In the genomic region with DNA sequence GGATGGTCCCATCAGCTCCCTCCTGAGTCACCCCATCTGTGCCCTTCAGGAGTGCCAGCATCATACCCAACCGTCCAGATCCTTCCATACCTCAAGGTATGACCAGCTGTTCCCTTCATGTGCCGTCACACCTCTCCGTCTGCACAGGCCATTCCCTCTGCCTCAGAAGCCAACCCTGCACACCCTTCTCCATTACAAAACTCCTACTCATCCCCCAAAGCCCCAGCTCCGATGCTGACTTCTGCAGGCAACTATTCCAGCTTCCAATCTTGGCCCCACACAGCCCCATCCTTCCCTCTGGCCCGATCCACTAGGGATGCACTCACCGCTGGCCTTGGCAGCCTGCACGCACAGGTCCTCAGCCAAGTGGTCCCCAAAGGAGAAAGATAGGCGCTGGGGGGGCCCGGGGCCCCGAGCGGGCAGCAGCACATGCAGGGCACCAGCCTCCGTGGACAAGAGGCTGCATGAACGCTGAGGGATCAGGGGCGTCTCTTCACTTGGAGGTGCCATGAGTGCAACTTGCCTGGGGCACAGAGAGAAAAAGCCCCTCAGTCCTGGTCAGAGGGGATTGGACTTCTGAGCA, we compare ENCODE assay signal across 26 cellular contexts. TPM values are rescaled to one million over a fixed set of nuclear protein-coding genes. Genes with fewer than 3 reads are reported as not detected.
A peak's percentile ranks its signal among the peaks of the same experiment; 100 is the strongest.
DNase-seq lines count a peak whose midpoint lies in the region; ATAC-seq and TF ChIP-seq lines count a peak whose summit lies in the region.
"Had no signal": no experiment of that assay in that cellular context is flagged by ENCODE, and none has a peak within 500 bp of the region (broad histone marks: within the 10 kb centered on the region; RNA-seq: fewer than 3 reads in every experiment).

No MANE protein-coding gene starts in this region.

- peaks cover 49% of the 10 kb centered on the region for H3K36me3 ChIP-seq in CD4-positive, alpha-beta memory T cell (ENCODE audit: insufficient read depth, low read length)
- no peaks in the 10 kb centered on the region for H3K36me3 ChIP-seq in hepatocyte (replicated peaks; ENCODE audit: insufficient read depth, low read depth)
- H3K36me3 ChIP-seq: gastrocnemius medialis, prostate gland had no signal

- H3K4me3 ChIP-seq in CD4-positive, alpha-beta memory T cell (ENCODE audit: low read length in 2 of 2), result no peak overlapping the region
- no peak overlapping the region for H3K4me3 ChIP-seq in hepatocyte
- H3K4me3 ChIP-seq: gastrocnemius medialis, GM23338, prostate gland had no signal

- POLR2A ChIA-PET in CD4-positive, alpha-beta memory T cell (lab: Charles Lee; ENCODE audit: partially characterized antibody), result interaction anchor here (0.9 to 1.7 kb wide), 4 partner anchors 9 to 15 kb away, joined by 3 to 6 read pairs (median 4); partner anchors contain the start of gene RPL18A
- POLR2A ChIA-PET in naive thymus-derived CD8-positive, alpha-beta T cell (lab: Charles Lee), result interaction anchor here (0.6 to 1.2 kb wide), 2 partner anchors 16 to 18 kb away, joined by 3 read pairs; partner anchors contain the start of gene RPL18A

- peak overlapping the region; percentile 28 for H3K27ac ChIP-seq in CD4-positive, alpha-beta memory T cell (ENCODE audit: low read depth, low read length)
- H3K27ac ChIP-seq in hepatocyte, result no peak overlapping the region
- H3K27ac ChIP-seq: gastrocnemius medialis, prostate gland had no signal

- TF ChIP-seq CTCF in hepatocyte (IDR thresholded peaks at IDR 0.05; ENCODE audit: poor library complexity), result no peak

- intact Hi-C loops in CD4-positive, alpha-beta memory T cell (cut with micrococcal nuclease), result no loop called here

- H3K9me3 ChIP-seq in CD4-positive, alpha-beta memory T cell (ENCODE audit: control insufficient read depth in 1 of 2, low read length in 2 of 2), result no peaks in the 10 kb centered on the region
- no peaks in the 10 kb centered on the region for H3K9me3 ChIP-seq in hepatocyte (ENCODE audit: low read depth)
- H3K9me3 ChIP-seq: gastrocnemius medialis, prostate gland had no signal

- H3K4me1 ChIP-seq in CD4-positive, alpha-beta memory T cell (ENCODE audit: insufficient read depth, low read length), result peaks cover 55% of the 10 kb centered on the region
- peaks cover 5% of the 10 kb centered on the region for H3K4me1 ChIP-seq in hepatocyte (ENCODE audit: insufficient read depth)
- H3K4me1 ChIP-seq: gastrocnemius medialis had no signal

- H4K20me1 ChIP-seq in hepatocyte (ENCODE audit: insufficient read depth, poor library complexity, severe bottlenecking), result no peaks in the 10 kb centered on the region

- no peaks in the 10 kb centered on the region for H3K79me2 ChIP-seq in hepatocyte

- H3K27ac Mint-ChIP-seq in T-helper 2 cell treated with Interferon-gamma antibody and Interleukin-4, amounts not matched to agents 5 μg/mL and 100 μg/mL, for 36 hours, result peak overlapping the region; percentile 17
- H3K27ac Mint-ChIP-seq in CD4-positive, alpha-beta memory T cell, result peak overlapping the region; percentile 46 to 97 (median 78)
- H3K27ac Mint-ChIP-seq in activated T-helper 17 cell treated with anti-CD3 and anti-CD28 coated beads, Interleukin-2, amount 50 U/mL, for 72 hours, result peak overlapping the region; percentile 59
- peak overlapping the region; percentile 76 to 99 (median 96) for H3K27ac Mint-ChIP-seq in naive thymus-derived CD8-positive, alpha-beta T cell
- H3K27ac Mint-ChIP-seq: GM23338 had no signal

- H2AFZ ChIP-seq in hepatocyte, result no peak overlapping the region
- H2AFZ ChIP-seq: GM23338 had no signal

- no peak for DNase-seq in T-helper 2 cell treated with Interferon-gamma antibody and Interleukin-4, amounts not matched to agents 5 μg/mL and 100 μg/mL, for 36 hours (ENCODE audit: low spot score)
- no peak for DNase-seq in T-helper 2 cell
- no peak for DNase-seq in CD4-positive, alpha-beta memory T cell
- DNase-seq in naive thymus-derived CD8-positive, alpha-beta T cell, result no peak
- no peak for DNase-seq in COR-L47 (lab: John Stamatoyannopoulos, UW)
- no peak for DNase-seq in hepatocyte (ENCODE audit: low spot score)
- DNase-seq: amygdala, caudate nucleus, DMS153, gastrocnemius medialis, GDM1, NCI-H1092 treated with DMSO at 0.1 percent for 48 hours, NCI-H524, SHP77 treated with DMSO at 0.1 percent for 48 hours, T-helper 9 cell had no signal

- no peak overlapping the region for H3K4me2 ChIP-seq in hepatocyte
- H3K4me2 ChIP-seq: GM23338 had no signal

- H3K27me3 ChIP-seq in CD4-positive, alpha-beta memory T cell (ENCODE audit: insufficient read depth, low read length), result no peaks in the 10 kb centered on the region
- H3K27me3 ChIP-seq in hepatocyte, result peaks cover 19% of the 10 kb centered on the region

- peaks cover 57% of the 10 kb centered on the region for H3K36me3 Mint-ChIP-seq in T-helper 2 cell treated with Interferon-gamma antibody and Interleukin-4, amounts not matched to agents 5 μg/mL and 100 μg/mL, for 36 hours (ENCODE audit: low read depth)
- peaks cover 22 to 40% of the 10 kb centered on the region in 2 donors for H3K36me3 Mint-ChIP-seq in CD4-positive, alpha-beta memory T cell
- H3K36me3 Mint-ChIP-seq in activated T-helper 17 cell treated with anti-CD3 and anti-CD28 coated beads, Interleukin-2, amount 50 U/mL, for 72 hours (ENCODE audit: low read depth), result peaks cover 88% of the 10 kb centered on the region
- H3K36me3 Mint-ChIP-seq in naive thymus-derived CD8-positive, alpha-beta T cell, result peaks cover 0 to 53% (median 7%) of the 10 kb centered on the region in 3 donors

- ATAC-seq in activated T-helper 17 cell treated with anti-CD3 and anti-CD28 coated beads, Interleukin-2, amount 50 U/mL, for 72 hours (replicated peaks), result no peak
- ATAC-seq in naive thymus-derived CD8-positive, alpha-beta T cell, result no peak
- no peak for ATAC-seq in HG03378 (IDR thresholded peaks at IDR 0.05; ENCODE audit: unreplicated experiment)
- ATAC-seq: activated CD4-positive, CD25-positive, alpha-beta regulatory T cell treated with anti-CD3 and anti-CD28 coated beads, Interleukin-2, amount 50 U/mL, for 24 hours; gastrocnemius medialis; GM23338 had no signal

- H3K9me2 ChIP-seq in hepatocyte (replicated peaks; ENCODE audit: insufficient read depth), result no peaks in the 10 kb centered on the region

- H3K4me3 Mint-ChIP-seq in T-helper 2 cell treated with Interferon-gamma antibody and Interleukin-4, amounts not matched to agents 5 μg/mL and 100 μg/mL, for 36 hours, result peak overlapping the region; percentile 18
- peak overlapping the region in 7 of 8 donors; percentile 5 to 94 (median 61) for H3K4me3 Mint-ChIP-seq in CD4-positive, alpha-beta memory T cell
- peak overlapping the region; percentile 82 for H3K4me3 Mint-ChIP-seq in activated T-helper 17 cell treated with anti-CD3 and anti-CD28 coated beads, Interleukin-2, amount 50 U/mL, for 72 hours
- H3K4me3 Mint-ChIP-seq in naive thymus-derived CD8-positive, alpha-beta T cell, result peak overlapping the region in 9 of 10 donors; percentile 28 to 98 (median 85)
- H3K4me3 Mint-ChIP-seq: GM23338 had no signal

- no peaks in the 10 kb centered on the region for H3K9me3 Mint-ChIP-seq in T-helper 2 cell treated with Interferon-gamma antibody and Interleukin-4, amounts not matched to agents 5 μg/mL and 100 μg/mL, for 36 hours
- no peaks in the 10 kb centered on the region for H3K9me3 Mint-ChIP-seq in CD4-positive, alpha-beta memory T cell
- H3K9me3 Mint-ChIP-seq in activated T-helper 17 cell treated with anti-CD3 and anti-CD28 coated beads, Interleukin-2, amount 50 U/mL, for 72 hours, result no peaks in the 10 kb centered on the region
- no peaks in the 10 kb centered on the region for H3K9me3 Mint-ChIP-seq in naive thymus-derived CD8-positive, alpha-beta T cell
- H3K9me3 Mint-ChIP-seq: GM23338 had no signal

- H3K27me3 Mint-ChIP-seq in T-helper 2 cell treated with Interferon-gamma antibody and Interleukin-4, amounts not matched to agents 5 μg/mL and 100 μg/mL, for 36 hours (ENCODE audit: low read depth), result no peaks in the 10 kb centered on the region
- no peaks in the 10 kb centered on the region for H3K27me3 Mint-ChIP-seq in CD4-positive, alpha-beta memory T cell
- H3K27me3 Mint-ChIP-seq in activated T-helper 17 cell treated with anti-CD3 and anti-CD28 coated beads, Interleukin-2, amount 50 U/mL, for 72 hours, result no peaks in the 10 kb centered on the region
- no peaks in the 10 kb centered on the region for H3K27me3 Mint-ChIP-seq in naive thymus-derived CD8-positive, alpha-beta T cell

- CTCF ChIA-PET in CD4-positive, alpha-beta memory T cell (lab: Charles Lee; ENCODE audit: partially characterized antibody), result interaction anchor here (1.2 kb wide), 1 partner anchor 41 kb away, joined by 3 read pairs; no protein-coding TSS in a partner anchor

- WGBS in hepatocyte (ENCODE audit: low lambda C conversion rate, missing lambda C conversion rate), result 90% methylated on average over 13 of the region's 14 CpGs

- peaks cover 32% of the 10 kb centered on the region for H3K4me1 Mint-ChIP-seq in T-helper 2 cell treated with Interferon-gamma antibody and Interleukin-4, amounts not matched to agents 5 μg/mL and 100 μg/mL, for 36 hours (ENCODE audit: low read depth)
- peaks cover 22 to 60% (median 42%) of the 10 kb centered on the region in 4 donors for H3K4me1 Mint-ChIP-seq in CD4-positive, alpha-beta memory T cell
- peaks cover 11% of the 10 kb centered on the region for H3K4me1 Mint-ChIP-seq in activated T-helper 17 cell treated with anti-CD3 and anti-CD28 coated beads, Interleukin-2, amount 50 U/mL, for 72 hours
- H3K4me1 Mint-ChIP-seq in naive thymus-derived CD8-positive, alpha-beta T cell, result peaks cover 14 to 66% (median 52%) of the 10 kb centered on the region in 4 donors

RNA-seq across cellular contexts. Expression of gene JAK3, which starts 3.8 kb away (rescaled TPM):
- total RNA-seq in CD4-positive, alpha-beta memory T cell, result 100 to 1,000 TPM; 132 to 135 TPM
- polyA plus RNA-seq in CD4-positive, alpha-beta memory T cell, result 10 to 100 TPM; 74.6 to 96.2 TPM
- 100 to 1,000 TPM; 186 to 250 TPM for total RNA-seq in activated T-helper 17 cell treated with anti-CD3 and anti-CD28 coated beads, Interleukin-2, amount 50 U/mL, for 72 hours
- 100 to 1,000 TPM; 120 to 122 TPM for total RNA-seq in naive thymus-derived CD8-positive, alpha-beta T cell
- 100 to 1,000 TPM in 2 of 3 donors, 10 to 100 TPM in 1; 78.7 to 122 (median 109) TPM for polyA plus RNA-seq in naive thymus-derived CD8-positive, alpha-beta T cell
- total RNA-seq in hepatocyte, result 2.2 and 3.2 TPM in 2 replicates
- 3.0 and 3.6 TPM in 2 replicates for polyA plus RNA-seq in hepatocyte
- total RNA-seq: myocyte had no signal

RNA-seq across cellular contexts. Expression of gene RPL18A, which starts 15.7 kb away (rescaled TPM):
- 1,000 to 10,000 TPM; 3,084 to 3,117 TPM for total RNA-seq in CD4-positive, alpha-beta memory T cell
- polyA plus RNA-seq in CD4-positive, alpha-beta memory T cell, result 1,000 to 10,000 TPM; 3,184 to 4,119 TPM
- total RNA-seq in activated T-helper 17 cell treated with anti-CD3 and anti-CD28 coated beads, Interleukin-2, amount 50 U/mL, for 72 hours, result 1,000 to 10,000 TPM; 2,920 to 3,543 TPM
- total RNA-seq in naive thymus-derived CD8-positive, alpha-beta T cell, result 1,000 to 10,000 TPM; 2,924 to 2,989 TPM
- 1,000 to 10,000 TPM; 3,790 to 4,859 (median 4,546) TPM for polyA plus RNA-seq in naive thymus-derived CD8-positive, alpha-beta T cell
- 646 and 823 TPM in 2 replicates for total RNA-seq in hepatocyte
- 1,069 and 1,114 TPM in 2 replicates for polyA plus RNA-seq in hepatocyte

RNA-seq across cellular contexts. Expression of gene INSL3, which starts 22.7 kb away (rescaled TPM):
- 1 to 10 TPM; 5.0 to 5.3 TPM for total RNA-seq in CD4-positive, alpha-beta memory T cell
- polyA plus RNA-seq in CD4-positive, alpha-beta memory T cell, result 1 to 10 TPM; 1.0 to 3.9 TPM
- 1 to 10 TPM; 7.6 to 8.3 TPM for total RNA-seq in activated T-helper 17 cell treated with anti-CD3 and anti-CD28 coated beads, Interleukin-2, amount 50 U/mL, for 72 hours
- 1 to 10 TPM; 2.7 to 3.6 TPM for total RNA-seq in naive thymus-derived CD8-positive, alpha-beta T cell
- 1 to 10 TPM in 2 of 3 donors, under 1 TPM in 1; 0.97 to 3.0 (median 1.9) TPM for polyA plus RNA-seq in naive thymus-derived CD8-positive, alpha-beta T cell
- total RNA-seq in hepatocyte, result not detected in 2 replicates
- polyA plus RNA-seq in hepatocyte, result 0.21 and 0.35 TPM in 2 replicates
- total RNA-seq: A172, gastrocnemius medialis, GM23338, HT-29, myocyte, skeletal muscle tissue, urinary bladder had no signal

RNA-seq across cellular contexts. Expression of gene SLC5A5, which starts 27.7 kb away (rescaled TPM):
- 1 to 10 TPM; 2.6 to 2.9 TPM for total RNA-seq in CD4-positive, alpha-beta memory T cell
- 1 to 10 TPM in 1 of 2 donors, under 1 TPM in 1; 0.92 to 1.2 TPM for polyA plus RNA-seq in CD4-positive, alpha-beta memory T cell
- total RNA-seq in activated T-helper 17 cell treated with anti-CD3 and anti-CD28 coated beads, Interleukin-2, amount 50 U/mL, for 72 hours, result 1 to 10 TPM in 1 of 2 donors, under 1 TPM in 1; 0.65 to 1.4 TPM
- 1 to 10 TPM; 2.4 to 2.6 TPM for total RNA-seq in naive thymus-derived CD8-positive, alpha-beta T cell
- polyA plus RNA-seq in naive thymus-derived CD8-positive, alpha-beta T cell, result 1 to 10 TPM in 2 of 3 donors, under 1 TPM in 1; 0.39 to 2.2 (median 1.4) TPM
- total RNA-seq in hepatocyte, result 0.03 TPM in 1 of 2 replicates, not detected in the other
- not detected in 2 replicates for polyA plus RNA-seq in hepatocyte
- total RNA-seq: A172, gastrocnemius medialis, HT-29, myocyte, skeletal muscle tissue, urinary bladder had no signal
- polyA plus RNA-seq: BJ, urinary bladder had no signal

RNA-seq across cellular contexts. Expression of gene B3GNT3, which starts 49.1 kb away (rescaled TPM):
- not detected for total RNA-seq in CD4-positive, alpha-beta memory T cell
- under 1 TPM; 0.34 to 0.72 TPM for polyA plus RNA-seq in CD4-positive, alpha-beta memory T cell
- 1 to 10 TPM in 1 of 2 donors, not detected in 1; 1.2 TPM for total RNA-seq in activated T-helper 17 cell treated with anti-CD3 and anti-CD28 coated beads, Interleukin-2, amount 50 U/mL, for 72 hours
- total RNA-seq in naive thymus-derived CD8-positive, alpha-beta T cell, result not detected
- polyA plus RNA-seq in naive thymus-derived CD8-positive, alpha-beta T cell, result under 1 TPM in 2 of 3 donors, not detected in 1; 0.13 to 0.20 TPM
- total RNA-seq in hepatocyte, result 19.1 and 22.6 TPM in 2 replicates
- 14.6 and 16.7 TPM in 2 replicates for polyA plus RNA-seq in hepatocyte
- total RNA-seq: A172, myocyte, skeletal muscle tissue had no signal
- polyA plus RNA-seq: BJ had no signal

Comparison
In these comparisons a context has a peak if more than half of its experiments do, and no peak if none do; other contexts are left out.
1. H3K27ac Mint-ChIP-seq: peak in every context shown above with its lines; median percentile 96 in naive thymus-derived CD8-positive, alpha-beta T cell; 78 in CD4-positive, alpha-beta memory T cell; 59 in activated T-helper 17 cell treated with anti-CD3 and anti-CD28 coated beads, Interleukin-2, amount 50 U/mL, for 72 hours; 17 in T-helper 2 cell treated with Interferon-gamma antibody and Interleukin-4, amounts not matched to agents 5 μg/mL and 100 μg/mL, for 36 hours.
2. H3K4me3 Mint-ChIP-seq: peak in every context shown above with its lines; median percentile 85 in naive thymus-derived CD8-positive, alpha-beta T cell; 82 in activated T-helper 17 cell treated with anti-CD3 and anti-CD28 coated beads, Interleukin-2, amount 50 U/mL, for 72 hours; 61 in CD4-positive, alpha-beta memory T cell; 18 in T-helper 2 cell treated with Interferon-gamma antibody and Interleukin-4, amounts not matched to agents 5 μg/mL and 100 μg/mL, for 36 hours.
3. RNA of gene JAK3, which starts 3.8 kb away (total RNA-seq): 186 to 250 TPM in activated T-helper 17 cell treated with anti-CD3 and anti-CD28 coated beads, Interleukin-2, amount 50 U/mL, for 72 hours, 132 to 135 TPM in CD4-positive, alpha-beta memory T cell and 120 to 122 TPM in naive thymus-derived CD8-positive, alpha-beta T cell; 2.2 to 3.2 TPM in hepatocyte; every median in the first group is over 10 times any median in the second.